ENCODE assay signal across 8 cellular contexts in the genomic region with DNA sequence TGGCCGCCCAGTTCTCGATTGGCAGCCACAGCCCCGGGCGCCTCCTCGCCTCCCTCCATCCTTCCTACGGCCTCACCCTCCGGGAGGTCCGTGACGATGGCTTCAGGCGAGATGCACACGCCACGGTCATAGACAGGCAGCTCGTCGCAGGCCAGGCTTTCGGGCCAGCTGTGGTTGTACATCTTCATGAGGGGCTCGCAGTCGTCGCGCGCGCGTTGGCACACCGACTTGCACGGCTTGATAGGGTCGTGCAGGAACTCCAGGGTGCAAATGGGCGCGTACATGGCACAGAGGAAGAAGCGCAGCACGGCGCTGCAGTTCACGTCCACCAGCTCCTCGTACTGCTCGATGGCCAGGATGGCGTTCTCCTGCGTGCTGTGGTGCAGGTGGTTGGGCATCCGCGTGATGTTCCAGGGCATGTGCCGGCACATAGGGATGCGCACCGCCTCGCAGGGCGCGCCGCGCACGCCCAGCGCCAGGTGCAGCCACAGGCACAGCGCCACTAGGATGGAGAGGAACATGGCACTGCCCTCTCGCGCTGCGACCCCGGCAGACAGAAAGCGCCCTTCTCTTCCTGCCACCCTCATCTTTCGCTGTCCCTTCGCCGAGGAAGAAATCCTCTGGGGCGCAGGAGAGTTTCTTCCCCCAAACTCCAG. TPM values are rescaled to one million over a fixed set of nuclear protein-coding genes. Genes with fewer than 3 reads are reported as not detected.
A peak's percentile ranks its signal among the peaks of the same experiment; 100 is the strongest.
DNase-seq lines count a peak whose midpoint lies in the region; ATAC-seq and TF ChIP-seq lines count a peak whose summit lies in the region.

No MANE protein-coding gene starts in this region.

- H3K27me3 ChIP-seq in adrenal gland (no peaks in the 10 kb centered on the region), tibial artery (no peaks in the 10 kb centered on the region)

- H3K4me3 ChIP-seq in adrenal gland (peak overlapping the region in 2 of 4 donors; percentile 52 to 54), tibial artery (peak overlapping the region; percentile 66 to 86)

- 6 to 20% (median 10%) methylated on average over 7 to 57 of the region's 57 CpGs for WGBS in adrenal gland, 4 donors

- peak; percentile 53 for DNase-seq in activated CD8-positive, alpha-beta memory T cell treated with anti-CD3 and anti-CD28 coated beads, Interleukin-2, amount 50 U/mL, for 48 hours
- DNase-seq in activated CD8-positive, alpha-beta memory T cell treated with anti-CD3 and anti-CD28 coated beads for 24 hours: no peak
- peak in 4 of 7 donors; percentile 18 to 35 (median 28) for DNase-seq in adrenal gland
- DNase-seq in left kidney (ENCODE audit: low read depth, low spot score): peak; percentile 59
- peak; percentile 43 to 68 for DNase-seq in tibial artery

- H3K4me1 ChIP-seq in adrenal gland (replicated peaks in 1 of 2): peaks cover 18 to 25% of the 10 kb centered on the region in 2 donors
- peaks cover 0 to 26% (median 19%) of the 10 kb centered on the region in 4 donors for H3K4me1 ChIP-seq in tibial artery

- H3K36me3 ChIP-seq in adrenal gland (replicated peaks in 1 of 2): no peaks in the 10 kb centered on the region
- no peaks in the 10 kb centered on the region for H3K36me3 ChIP-seq in tibial artery

- TF ChIP-seq POLR2A in adrenal gland (IDR thresholded peaks at IDR 0.05): no peak

- intact Hi-C loops in adrenal gland (cut with DNase I): loop anchor here in 1 of 2 donors (10.0 kb wide), 1 partner anchor 189 kb away; no protein-coding TSS in a partner anchor
- intact Hi-C loops in tibial artery (cut with DNase I; ENCODE audit: low total_unique reads): loop anchor here (2.0 kb wide), 1 partner anchor 263 kb away; a partner anchor contains a TSS

- no peak for TF ChIP-seq CTCF in adrenal gland (IDR thresholded peaks at IDR 0.05)
- no peak for TF ChIP-seq CTCF in tibial artery (IDR thresholded peaks at IDR 0.05)

- H3K9me3 ChIP-seq in adrenal gland (replicated peaks in 1 of 3) (no peaks in the 10 kb centered on the region), tibial artery (no peaks in the 10 kb centered on the region)

- H3K27ac ChIP-seq in adrenal gland (peak overlapping the region in 3 of 5 donors; percentile 51 to 73 (median 67)), tibial artery (peak overlapping the region; percentile 80 to 89)

- ATAC-seq in GM18861 (IDR thresholded peaks at IDR 0.05; ENCODE audit: unreplicated experiment): no peak
- ATAC-seq in GM21528 (IDR thresholded peaks at IDR 0.05; ENCODE audit: low FRiP score, unreplicated experiment): no peak
- no peak for ATAC-seq in HG02973 (IDR thresholded peaks at IDR 0.05; ENCODE audit: unreplicated experiment)

RNA-seq across cellular contexts. Expression of a gene that starts 0.5 kb away (rescaled TPM):
- total RNA-seq in adrenal gland: 10 to 100 TPM in 4 of 8 donors, 1 to 10 TPM in 4; 1.9 to 16.3 (median 10.1) TPM
- polyA plus RNA-seq in adrenal gland: 10 to 100 TPM in 2 of 3 donors, 1 to 10 TPM in 1; 5.2 to 21.0 (median 12.1) TPM

RNA-seq across cellular contexts. Expression of a gene that starts 4.3 kb away (rescaled TPM):
- 100 to 1,000 TPM in 5 of 8 donors, 10 to 100 TPM in 3; 65.7 to 210 (median 119) TPM for total RNA-seq in adrenal gland
- 10 to 100 TPM in 1 of 3 donors, 1 to 10 TPM in 2; 8.5 to 66.6 (median 8.7) TPM for polyA plus RNA-seq in adrenal gland
